In genomic region chr6:159760602-159761057, GRCh38 we compare ENCODE assay signal across 1 cellular context.
TF ChIP-seq lines count a peak whose summit lies in the region.

No MANE protein-coding gene starts in this region.

TF ChIP-seq in HEK293, 187 proteins besides CTCF, POLR2A, EP300 and RAD21 (continued from another document and continues in another):
- TF ChIP-seq PRDM2 (tag by site-specific recombination; IDR thresholded peaks at IDR 0.05; ENCODE audit: borderline replicate concordance) (no peak), GLI2 (tag by site-specific recombination; IDR thresholded peaks at IDR 0.05; ENCODE audit: borderline replicate concordance, low read depth) (no peak), ZBTB48 (tag by site-specific recombination; IDR thresholded peaks at IDR 0.05) (peak; percentile 94), ZNF184 (tag by site-specific recombination; IDR thresholded peaks at IDR 0.05) (no peak), ZNF121 (tag by site-specific recombination; IDR thresholded peaks at IDR 0.05) (no peak), ZNF518A (tag by site-specific recombination; conservative IDR thresholded peaks at IDR 0.05; ENCODE audit: low read depth) (no peak), ZNF837 (tag by site-specific recombination; IDR thresholded peaks at IDR 0.05) (no peak), GLI4 (tag by site-specific recombination; IDR thresholded peaks at IDR 0.05) (no peak), SCRT2 (tag by site-specific recombination; IDR thresholded peaks at IDR 0.05) (peak; percentile 90), ZNF354C (tag by site-specific recombination; IDR thresholded peaks at IDR 0.05; ENCODE audit: borderline replicate concordance, low read depth) (no peak), ZNF214 (tag by site-specific recombination; IDR thresholded peaks at IDR 0.05; ENCODE audit: borderline replicate concordance) (no peak), ZNF549 (tag by site-specific recombination; IDR thresholded peaks at IDR 0.05) (no peak), ZXDB (tag by site-specific recombination; IDR thresholded peaks at IDR 0.05) (no peak), ZNF610 (tag by site-specific recombination; IDR thresholded peaks at IDR 0.05; ENCODE audit: borderline replicate concordance) (no peak), ZNF501 (tag by site-specific recombination; IDR thresholded peaks at IDR 0.05) (no peak), ZNF341 (tag by site-specific recombination; IDR thresholded peaks at IDR 0.05; ENCODE audit: low read depth) (no peak), ZNF792 (tag by site-specific recombination; IDR thresholded peaks at IDR 0.05) (no peak), BCL11B (tag by site-specific recombination; IDR thresholded peaks at IDR 0.05; ENCODE audit: low read depth) (no peak), ZSCAN18 (tag by site-specific recombination; IDR thresholded peaks at IDR 0.05) (no peak), RBAK (tag by site-specific recombination; IDR thresholded peaks at IDR 0.05) (no peak), ZNF416 (tag by site-specific recombination; IDR thresholded peaks at IDR 0.05) (no peak), ZNF560 (tag by site-specific recombination; IDR thresholded peaks at IDR 0.05; ENCODE audit: borderline replicate concordance) (no peak), GLIS1 (tag by site-specific recombination; IDR thresholded peaks at IDR 0.05) (peak; percentile 69), ZNF785 (tag by site-specific recombination; IDR thresholded peaks at IDR 0.05) (no peak), IKZF3 (tag by site-specific recombination; IDR thresholded peaks at IDR 0.05) (peak; percentile 74), ZNF701 (tag by site-specific recombination; IDR thresholded peaks at IDR 0.05) (no peak), YY1 (tag by site-specific recombination; IDR thresholded peaks at IDR 0.05) (no peak), ZNF266 (tag by site-specific recombination; IDR thresholded peaks at IDR 0.05; ENCODE audit: low read depth) (no peak), ZNF654 (tag by site-specific recombination; IDR thresholded peaks at IDR 0.05; ENCODE audit: low read depth) (no peak), ZNF174 (tag by site-specific recombination; IDR thresholded peaks at IDR 0.05) (no peak), ZBTB10 (tag by site-specific recombination; IDR thresholded peaks at IDR 0.05) (no peak), PRDM10 (tag by site-specific recombination; IDR thresholded peaks at IDR 0.05) (no peak), TRIM28 (IDR thresholded peaks at IDR 0.05; ENCODE audit: borderline replicate concordance, low read length) (no peak), TCF7L2 (IDR thresholded peaks at IDR 0.05; ENCODE audit: borderline replicate concordance, low read depth, low read length) (no peak), TSHZ1 (tag by site-specific recombination; IDR thresholded peaks at IDR 0.05; ENCODE audit: borderline replicate concordance) (no peak)
